Comparison of ENCODE assay signal across 9 cellular contexts in the genomic region with DNA sequence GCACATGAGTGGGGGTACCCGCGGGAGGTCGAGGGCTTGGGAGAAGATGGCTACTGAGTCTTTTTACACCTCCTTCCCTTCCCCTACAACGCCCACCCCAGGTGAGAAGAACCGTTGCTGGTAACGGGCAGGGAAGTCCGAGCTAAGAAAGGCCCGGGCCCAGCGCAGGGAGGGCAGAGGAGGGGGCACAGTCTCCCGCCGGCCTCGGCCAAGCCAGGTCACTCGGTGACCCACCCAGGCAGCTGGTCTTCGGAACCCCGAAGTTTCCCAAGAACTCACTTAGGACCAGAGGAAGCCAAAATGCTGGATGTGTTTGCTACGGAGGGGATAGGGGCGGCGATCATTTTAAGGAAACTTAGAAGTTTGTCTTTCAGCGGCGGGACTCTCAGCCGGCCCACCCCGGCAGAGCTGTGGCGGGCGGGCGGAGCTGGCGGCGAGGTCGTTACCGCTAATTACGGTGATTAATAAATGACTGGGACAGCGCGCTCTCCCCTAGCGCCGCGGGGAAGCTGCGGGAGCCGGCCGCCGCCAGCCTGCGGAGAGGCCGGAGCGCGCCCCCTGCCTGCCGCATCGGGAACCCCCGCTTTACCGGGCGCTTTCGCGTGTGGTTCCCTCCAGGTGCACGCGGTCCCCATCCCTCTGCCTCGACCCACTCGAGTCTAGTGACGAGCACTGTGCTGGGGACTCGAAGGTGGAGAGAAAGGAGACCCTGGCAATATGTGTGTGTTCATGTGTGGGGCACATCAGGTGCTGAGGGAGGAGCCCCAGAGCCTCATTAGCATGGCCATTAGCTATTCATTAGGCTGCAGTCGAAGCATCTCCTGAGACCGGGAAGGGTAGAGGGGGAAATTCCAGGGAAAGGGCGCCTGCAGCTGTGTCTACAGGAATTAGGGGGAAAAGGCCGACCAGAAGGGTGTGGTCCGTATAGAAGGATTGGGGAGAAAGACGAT. TPM values are rescaled to one million over a fixed set of nuclear protein-coding genes. Genes with fewer than 3 reads are reported as not detected.
DNase-seq lines count a peak whose midpoint lies in the region; ATAC-seq and TF ChIP-seq lines count a peak whose summit lies in the region.
"Had no signal": no experiment of that assay in that cellular context is flagged by ENCODE, and none has a peak within 500 bp of the region (broad histone marks: within the 10 kb centered on the region; RNA-seq: fewer than 3 reads in every experiment).

No MANE protein-coding gene starts in this region.

- no peak overlapping the region for H3K27ac Mint-ChIP-seq in activated naive CD8-positive, alpha-beta T cell treated with anti-CD3 and anti-CD28 coated beads for 36 hours

- peak overlapping the region; percentile 29 for H3K4me3 Mint-ChIP-seq in activated naive CD8-positive, alpha-beta T cell treated with anti-CD3 and anti-CD28 coated beads for 36 hours

- H3K36me3 ChIP-seq in PC-3 (ENCODE audit: low read depth, low read length), result no peaks in the 10 kb centered on the region
- no peaks in the 10 kb centered on the region for H3K36me3 ChIP-seq in skeletal muscle satellite cell (ENCODE audit: insufficient read depth, low read length)

- no peaks in the 10 kb centered on the region for H3K36me3 Mint-ChIP-seq in activated naive CD8-positive, alpha-beta T cell treated with anti-CD3 and anti-CD28 coated beads for 36 hours

- H3K9me3 Mint-ChIP-seq in activated naive CD8-positive, alpha-beta T cell treated with anti-CD3 and anti-CD28 coated beads for 36 hours, result no peaks in the 10 kb centered on the region

- peak overlapping the region; percentile 31 for H3K4me3 ChIP-seq in AG04450 (ENCODE audit: low read depth, low read length)
- H3K4me3 ChIP-seq in PC-3 (ENCODE audit: low read length), result peak overlapping the region; percentile 18; the same call in 1 of the 2 replicates
- peak overlapping the region; percentile 63 for H3K4me3 ChIP-seq in skeletal muscle satellite cell (ENCODE audit: low read length)

- H3F3A ChIP-seq in PC-3 (ENCODE audit: low read length, unreplicated experiment), result no peaks in the 10 kb centered on the region

- H3K9me3 ChIP-seq in AG04450 (ENCODE audit: control insufficient read depth, insufficient read depth, low read length) (no peaks in the 10 kb centered on the region; the same call in 1 of the 2 replicates), PC-3 (ENCODE audit: low read length) (no peaks in the 10 kb centered on the region), skeletal muscle satellite cell (replicated peaks; ENCODE audit: low read length) (no peaks in the 10 kb centered on the region)

- peak; percentile 49 for ATAC-seq in GM19438 (IDR thresholded peaks at IDR 0.05; ENCODE audit: low read depth, unreplicated experiment)
- ATAC-seq in PC-3, result peak; percentile 17
- ATAC-seq in left ventricle myocardium superior, result peak; percentile 66
- ATAC-seq in HG03571 (IDR thresholded peaks at IDR 0.05; ENCODE audit: unreplicated experiment), result no peak

- no peaks in the 10 kb centered on the region for H3K9me2 ChIP-seq in PC-3 (replicated peaks; ENCODE audit: low read length)

- peaks cover 99% of the 10 kb centered on the region for H3K27me3 Mint-ChIP-seq in activated naive CD8-positive, alpha-beta T cell treated with anti-CD3 and anti-CD28 coated beads for 36 hours

- no TSS peak for BruUV-seq in PC-3 (replicated peaks; lab: Mats Ljungman, UMichigan)

- peaks cover 29% of the 10 kb centered on the region for H3K4me1 Mint-ChIP-seq in activated naive CD8-positive, alpha-beta T cell treated with anti-CD3 and anti-CD28 coated beads for 36 hours

- H3K27ac ChIP-seq in AG04450 (ENCODE audit: low read depth, low read length) (no peak overlapping the region), PC-3 (ENCODE audit: low read length) (no peak overlapping the region)

- no peak overlapping the region for H3K9ac ChIP-seq in PC-3 (ENCODE audit: low read length)
- no peak overlapping the region for H3K9ac ChIP-seq in skeletal muscle satellite cell (ENCODE audit: low read depth, low read length)

- H3K27me3 ChIP-seq in AG04450 (ENCODE audit: control insufficient read depth, insufficient read depth, low read length) (peaks cover 98% of the 10 kb centered on the region), PC-3 (ENCODE audit: low read length) (peaks cover 71% of the 10 kb centered on the region), skeletal muscle satellite cell (ENCODE audit: control insufficient read depth, insufficient read depth, low read length) (peaks cover 98% of the 10 kb centered on the region)

- intact Hi-C loops in PC-3 (cut with micrococcal nuclease), result loop anchor here (1.0 to 2.0 kb wide), 2 partner anchors 25 to 65 kb away; partner anchors contain the start of gene MSANTD2
- intact Hi-C loops in left ventricle myocardium superior (cut with micrococcal nuclease), result no loop called here
- intact Hi-C loops in posterior vena cava (cut with DNase I), result loop anchor here in 1 of 2 donors (10.0 kb wide), 1 partner anchor 201 kb away; no protein-coding TSS in a partner anchor

- TF ChIP-seq CTCF in AG04450 (IDR thresholded peaks at IDR 0.05; ENCODE audit: low read depth, low read length), result peak; percentile 73
- TF ChIP-seq CTCF in PC-3 (conservative IDR thresholded peaks at IDR 0.05; ENCODE audit: low read depth, low read length), result peak; percentile 74

- H3K79me2 ChIP-seq in PC-3 (ENCODE audit: low read length), result no peaks in the 10 kb centered on the region

- POLR2A ChIA-PET in AG04450 (lab: Yijun Ruan, JAX) (no interaction called here), PC-3 (lab: Charles Lee; ENCODE audit: unreplicated experiment) (no interaction called here)

- DNase-seq in AG04450 (ENCODE audit: low read depth, low spot score), result no peak
- DNase-seq in PC-3, result peak; percentile 30
- DNase-seq in activated naive CD8-positive, alpha-beta T cell treated with anti-CD3 and anti-CD28 coated beads for 36 hours, result peak; percentile 64
- DNase-seq in left ventricle myocardium superior, result peak; percentile 67
- no peak for DNase-seq in posterior vena cava (ENCODE audit: low spot score)

- no peaks in the 10 kb centered on the region for H3K4me1 ChIP-seq in PC-3 (ENCODE audit: insufficient read depth, low read length)
- peaks cover 30% of the 10 kb centered on the region for H3K4me1 ChIP-seq in skeletal muscle satellite cell (ENCODE audit: control insufficient read depth, insufficient read depth, low read length)

- CTCF ChIA-PET in AG04450 (lab: Charles Lee) (interaction anchor here (0.6 to 3.0 kb wide), 51 partner anchors 9 to 795 kb away, joined by 3 to 43 read pairs (median 5); partner anchors contain the start of genes CCDC15, HEPN1, SIAE and SPA17), PC-3 (lab: Charles Lee) (interaction anchor here (0.5 to 1.3 kb wide), 5 partner anchors 10 to 301 kb away, joined by 3 to 12 read pairs (median 6); no protein-coding TSS in a partner anchor)

- no peaks in the 10 kb centered on the region for H4K20me1 ChIP-seq in PC-3 (ENCODE audit: low read length)

- peak overlapping the region; percentile 52; the same call in 1 of the 2 replicates for H2AFZ ChIP-seq in PC-3 (ENCODE audit: low read length)

- H3K4me2 ChIP-seq in PC-3 (ENCODE audit: low read length), result peak overlapping the region; percentile 52
- peak overlapping the region; percentile 83 for H3K4me2 ChIP-seq in skeletal muscle satellite cell (ENCODE audit: low read length)

RNA-seq across cellular contexts. Expression of gene ROBO3, which starts 0.9 kb away (rescaled TPM):
- 28.9 and 38.7 TPM in 2 replicates for polyA plus RNA-seq in AG04450 (2011; rRNA removed)
- 14.9 and 22.3 TPM in 2 replicates for polyA minus RNA-seq in AG04450 (2011; rRNA and poly(A)+ RNA removed)
- total RNA-seq in PC-3 (2014; rRNA removed) (18.5 and 26.6 TPM in 2 replicates), left ventricle myocardium superior (4.5 TPM), posterior vena cava (10 to 100 TPM; 16.0 to 20.0 TPM)
- total RNA-seq in activated naive CD8-positive, alpha-beta T cell treated with anti-CD3 and anti-CD28 coated beads for 36 hours, result 10 to 100 TPM; 17.9 to 23.7 TPM
- 8.7 and 10.4 TPM in 2 replicates for total RNA-seq in skeletal muscle satellite cell (2012; rRNA removed)

RNA-seq across cellular contexts. Expression of gene ROBO4, which starts 31.5 kb away (rescaled TPM):
- 0.30 and 0.40 TPM in 2 replicates for polyA plus RNA-seq in AG04450 (2011; rRNA removed)
- polyA minus RNA-seq in AG04450 (2011; rRNA and poly(A)+ RNA removed), result 0.78 and 0.92 TPM in 2 replicates
- total RNA-seq in PC-3 (2014; rRNA removed), result 1.6 and 9.7 TPM in 2 replicates
- total RNA-seq in activated naive CD8-positive, alpha-beta T cell treated with anti-CD3 and anti-CD28 coated beads for 36 hours, result not detected
- total RNA-seq in left ventricle myocardium superior, result 27.6 TPM
- total RNA-seq in skeletal muscle satellite cell (2012; rRNA removed), result 5.9 and 9.1 TPM in 2 replicates
- total RNA-seq in posterior vena cava, result 10 to 100 TPM; 19.8 to 23.4 TPM

RNA-seq across cellular contexts. Expression of gene HEPN1, which starts 52.9 kb away (rescaled TPM):
- polyA plus RNA-seq in AG04450 (2011; rRNA removed), result 0.06 TPM in 1 of 2 replicates, not detected in the other
- 0.23 and 0.52 TPM in 2 replicates for polyA minus RNA-seq in AG04450 (2011; rRNA and poly(A)+ RNA removed)
- total RNA-seq in PC-3 (2014; rRNA removed) (not detected in 2 replicates), left ventricle myocardium superior (not detected), posterior vena cava (under 1 TPM in 1 of 2 donors, not detected in 1; 0.28 TPM)
- total RNA-seq in activated naive CD8-positive, alpha-beta T cell treated with anti-CD3 and anti-CD28 coated beads for 36 hours, result not detected
- not detected in 2 replicates for total RNA-seq in skeletal muscle satellite cell (2012; rRNA removed)
- total RNA-seq: mononuclear cell had no signal

Comparison
In these comparisons a context has a peak if more than half of its experiments do, and no peak if none do; other contexts are left out.
1. DNase-seq: peak in PC-3 (single experiment), activated naive CD8-positive, alpha-beta T cell treated with anti-CD3 and anti-CD28 coated beads for 36 hours (single experiment) and left ventricle myocardium superior (single experiment); none in AG04450 (single experiment) and posterior vena cava (single experiment).
2. Peak in every context shown above with its lines, with median percentiles within 50 percentile points of each other: H3K4me3 ChIP-seq.